1 cellular context compared by ENCODE assay signal in the genomic region with DNA sequence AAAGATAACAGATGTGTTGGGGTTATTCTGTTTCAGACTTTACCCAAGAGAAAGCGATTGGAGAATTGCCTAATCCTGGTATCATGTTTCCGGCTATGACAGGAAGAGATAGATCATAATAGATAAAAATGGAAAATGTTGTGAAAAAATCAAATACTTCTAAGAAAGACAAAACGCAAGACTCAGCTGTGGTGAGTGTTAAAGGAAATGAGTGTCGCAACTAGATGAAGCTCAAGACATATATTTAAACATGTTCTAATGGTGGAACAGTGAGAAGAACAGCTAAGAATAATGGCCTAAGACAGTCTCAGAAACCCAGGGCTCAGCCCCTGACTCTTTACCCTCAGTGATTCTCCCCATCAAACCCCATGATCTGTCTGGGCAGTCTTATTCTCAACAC.
TF ChIP-seq lines count a peak whose summit lies in the region.

No MANE protein-coding gene starts in this region.

TF ChIP-seq in K562, 482 proteins besides CTCF, POLR2A, EP300 and RAD21 (continued from another document and continues in another):
- TF ChIP-seq ZC3H4 (CRISPR knock-in tag; IDR thresholded peaks at IDR 0.05; ENCODE audit: borderline replicate concordance) (no peak), PHB (CRISPR knock-in tag; IDR thresholded peaks at IDR 0.05) (no peak), ZNF12 (CRISPR knock-in tag; IDR thresholded peaks at IDR 0.05) (no peak), ZNF217 (CRISPR knock-in tag; IDR thresholded peaks at IDR 0.05) (no peak), POLR2H (tag; IDR thresholded peaks at IDR 0.05; ENCODE audit: low read depth) (peak; percentile 84), EP400 (IDR thresholded peaks at IDR 0.05) (peak; percentile 32; the same call in 1 of the 2 replicates), ZNF444 (CRISPR knock-in tag; IDR thresholded peaks at IDR 0.05) (no peak), TRIM24 (IDR thresholded peaks at IDR 0.05) (peak; percentile 79 to 90), ATF1 (CRISPR knock-in tag; IDR thresholded peaks at IDR 0.05) (no peak), ATF1 (tag; IDR thresholded peaks at IDR 0.05) (peak; percentile 41; the same call in 1 of the 2 replicates), ZNF408 (CRISPR knock-in tag; IDR thresholded peaks at IDR 0.05; ENCODE audit: low read depth) (no peak), RUNX1 (IDR thresholded peaks at IDR 0.05; ENCODE audit: low read depth) (no peak), CEBPB (tag; IDR thresholded peaks at IDR 0.05) (peak; percentile 96), GATA2 (CRISPR knock-in tag; IDR thresholded peaks at IDR 0.05) (peak; percentile 22; the same call in 1 of the 2 replicates), ZNF253 (CRISPR knock-in tag; conservative IDR thresholded peaks at IDR 0.05) (no peak), E2F5 (CRISPR knock-in tag; IDR thresholded peaks at IDR 0.05) (no peak), PTTG1 (tag; IDR thresholded peaks at IDR 0.05; ENCODE audit: low read depth) (no peak), SMARCE1 (IDR thresholded peaks at IDR 0.05) (peak; percentile 84; the same call in 1 of the 2 replicates), MEIS2 (IDR thresholded peaks at IDR 0.05; ENCODE audit: partially characterized antibody) (peak; percentile 79), C11orf30 (IDR thresholded peaks at IDR 0.05; ENCODE audit: low read depth) (no peak), SETDB1 (IDR thresholded peaks at IDR 0.05; ENCODE audit: low read length) (no peak), GTF2E2 (tag; IDR thresholded peaks at IDR 0.05) (no peak), ZNF589 (CRISPR knock-in tag; IDR thresholded peaks at IDR 0.05; ENCODE audit: low read depth) (peak; percentile 84), BCOR (IDR thresholded peaks at IDR 0.05) (no peak), DMBX1 (CRISPR knock-in tag; IDR thresholded peaks at IDR 0.05; ENCODE audit: borderline replicate concordance) (peak; percentile 38; the same call in 1 of the 2 replicates), RCOR1 (IDR thresholded peaks at IDR 0.05; ENCODE audit: borderline replicate concordance in 1 of 2, low read depth in 2 of 2, low read length in 2 of 2) (peak in 1 of 2 experiments; percentile 83; a peak in 2 of 4 replicates), SMC3 (conservative IDR thresholded peaks at IDR 0.05; ENCODE audit: insufficient read depth, low read depth, low read length) (no peak), TCF7L2 (IDR thresholded peaks at IDR 0.05; ENCODE audit: low read depth, low read length) (no peak), PTRF (tag; IDR thresholded peaks at IDR 0.05) (no peak), SMARCC2 (IDR thresholded peaks at IDR 0.05; ENCODE audit: low read depth) (peak; percentile 81), BRF1 (IDR thresholded peaks at IDR 0.05; ENCODE audit: borderline replicate concordance, extremely low read depth, insufficient read length) (no peak), SNAPC5 (CRISPR knock-in tag; IDR thresholded peaks at IDR 0.05) (no peak), TCF3 (CRISPR knock-in tag; IDR thresholded peaks at IDR 0.05) (peak; percentile 50), TAL1 (IDR thresholded peaks at IDR 0.05) (peak; percentile 43), RB1 (IDR thresholded peaks at IDR 0.05; ENCODE audit: low read depth) (no peak)
- TF ChIP-seq, protein P1, sequence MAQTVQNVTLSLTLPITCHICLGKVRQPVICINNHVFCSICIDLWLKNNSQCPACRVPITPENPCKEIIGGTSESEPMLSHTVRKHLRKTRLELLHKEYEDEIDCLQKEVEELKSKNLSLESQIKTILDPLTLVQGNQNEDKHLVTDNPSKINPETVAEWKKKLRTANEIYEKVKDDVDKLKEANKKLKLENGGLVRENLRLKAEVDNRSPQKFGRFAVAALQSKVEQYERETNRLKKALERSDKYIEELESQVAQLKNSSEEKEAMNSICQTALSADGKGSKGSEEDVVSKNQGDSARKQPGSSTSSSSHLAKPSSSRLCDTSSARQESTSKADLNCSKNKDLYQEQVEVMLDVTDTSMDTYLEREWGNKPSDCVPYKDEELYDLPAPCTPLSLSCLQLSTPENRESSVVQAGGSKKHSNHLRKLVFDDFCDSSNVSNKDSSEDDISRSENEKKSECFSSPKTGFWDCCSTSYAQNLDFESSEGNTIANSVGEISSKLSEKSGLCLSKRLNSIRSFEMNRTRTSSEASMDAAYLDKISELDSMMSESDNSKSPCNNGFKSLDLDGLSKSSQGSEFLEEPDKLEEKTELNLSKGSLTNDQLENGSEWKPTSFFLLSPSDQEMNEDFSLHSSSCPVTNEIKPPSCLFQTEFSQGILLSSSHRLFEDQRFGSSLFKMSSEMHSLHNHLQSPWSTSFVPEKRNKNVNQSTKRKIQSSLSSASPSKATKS (CRISPR knock-in tag; IDR thresholded peaks at IDR 0.05), result no peak
- TF ChIP-seq, protein P2, sequence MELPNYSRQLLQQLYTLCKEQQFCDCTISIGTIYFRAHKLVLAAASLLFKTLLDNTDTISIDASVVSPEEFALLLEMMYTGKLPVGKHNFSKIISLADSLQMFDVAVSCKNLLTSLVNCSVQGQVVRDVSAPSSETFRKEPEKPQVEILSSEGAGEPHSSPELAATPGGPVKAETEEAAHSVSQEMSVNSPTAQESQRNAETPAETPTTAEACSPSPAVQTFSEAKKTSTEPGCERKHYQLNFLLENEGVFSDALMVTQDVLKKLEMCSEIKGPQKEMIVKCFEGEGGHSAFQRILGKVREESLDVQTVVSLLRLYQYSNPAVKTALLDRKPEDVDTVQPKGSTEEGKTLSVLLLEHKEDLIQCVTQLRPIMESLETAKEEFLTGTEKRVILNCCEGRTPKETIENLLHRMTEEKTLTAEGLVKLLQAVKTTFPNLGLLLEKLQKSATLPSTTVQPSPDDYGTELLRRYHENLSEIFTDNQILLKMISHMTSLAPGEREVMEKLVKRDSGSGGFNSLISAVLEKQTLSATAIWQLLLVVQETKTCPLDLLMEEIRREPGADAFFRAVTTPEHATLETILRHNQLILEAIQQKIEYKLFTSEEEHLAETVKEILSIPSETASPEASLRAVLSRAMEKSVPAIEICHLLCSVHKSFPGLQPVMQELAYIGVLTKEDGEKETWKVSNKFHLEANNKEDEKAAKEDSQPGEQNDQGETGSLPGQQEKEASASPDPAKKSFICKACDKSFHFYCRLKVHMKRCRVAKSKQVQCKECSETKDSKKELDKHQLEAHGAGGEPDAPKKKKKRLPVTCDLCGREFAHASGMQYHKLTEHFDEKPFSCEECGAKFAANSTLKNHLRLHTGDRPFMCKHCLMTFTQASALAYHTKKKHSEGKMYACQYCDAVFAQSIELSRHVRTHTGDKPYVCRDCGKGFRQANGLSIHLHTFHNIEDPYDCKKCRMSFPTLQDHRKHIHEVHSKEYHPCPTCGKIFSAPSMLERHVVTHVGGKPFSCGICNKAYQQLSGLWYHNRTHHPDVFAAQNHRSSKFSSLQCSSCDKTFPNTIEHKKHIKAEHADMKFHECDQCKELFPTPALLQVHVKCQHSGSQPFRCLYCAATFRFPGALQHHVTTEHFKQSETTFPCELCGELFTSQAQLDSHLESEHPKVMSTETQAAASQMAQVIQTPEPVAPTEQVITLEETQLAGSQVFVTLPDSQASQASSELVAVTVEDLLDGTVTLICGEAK (IDR thresholded peaks at IDR 0.05), result 0 out of 2 replicates have a peak, but pooled peaks have one; percentile 52
- TF ChIP-seq, protein P2 (CRISPR knock-in tag; IDR thresholded peaks at IDR 0.05), result no peak
- TF ChIP-seq, protein P3, sequence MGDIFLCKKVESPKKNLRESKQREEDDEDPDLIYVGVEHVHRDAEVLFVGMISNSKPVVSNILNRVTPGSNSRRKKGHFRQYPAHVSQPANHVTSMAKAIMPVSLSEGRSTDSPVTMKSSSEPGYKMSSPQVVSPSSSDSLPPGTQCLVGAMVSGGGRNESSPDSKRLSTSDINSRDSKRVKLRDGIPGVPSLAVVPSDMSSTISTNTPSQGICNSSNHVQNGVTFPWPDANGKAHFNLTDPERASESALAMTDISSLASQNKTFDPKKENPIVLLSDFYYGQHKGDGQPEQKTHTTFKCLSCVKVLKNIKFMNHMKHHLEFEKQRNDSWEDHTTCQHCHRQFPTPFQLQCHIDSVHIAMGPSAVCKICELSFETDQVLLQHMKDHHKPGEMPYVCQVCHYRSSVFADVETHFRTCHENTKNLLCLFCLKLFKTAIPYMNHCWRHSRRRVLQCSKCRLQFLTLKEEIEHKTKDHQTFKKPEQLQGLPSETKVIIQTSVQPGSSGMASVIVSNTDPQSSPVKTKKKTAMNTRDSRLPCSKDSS (IDR thresholded peaks at IDR 0.05; ENCODE audit: low read depth, partially characterized antibody), result no peak
- TF ChIP-seq, protein P4, sequence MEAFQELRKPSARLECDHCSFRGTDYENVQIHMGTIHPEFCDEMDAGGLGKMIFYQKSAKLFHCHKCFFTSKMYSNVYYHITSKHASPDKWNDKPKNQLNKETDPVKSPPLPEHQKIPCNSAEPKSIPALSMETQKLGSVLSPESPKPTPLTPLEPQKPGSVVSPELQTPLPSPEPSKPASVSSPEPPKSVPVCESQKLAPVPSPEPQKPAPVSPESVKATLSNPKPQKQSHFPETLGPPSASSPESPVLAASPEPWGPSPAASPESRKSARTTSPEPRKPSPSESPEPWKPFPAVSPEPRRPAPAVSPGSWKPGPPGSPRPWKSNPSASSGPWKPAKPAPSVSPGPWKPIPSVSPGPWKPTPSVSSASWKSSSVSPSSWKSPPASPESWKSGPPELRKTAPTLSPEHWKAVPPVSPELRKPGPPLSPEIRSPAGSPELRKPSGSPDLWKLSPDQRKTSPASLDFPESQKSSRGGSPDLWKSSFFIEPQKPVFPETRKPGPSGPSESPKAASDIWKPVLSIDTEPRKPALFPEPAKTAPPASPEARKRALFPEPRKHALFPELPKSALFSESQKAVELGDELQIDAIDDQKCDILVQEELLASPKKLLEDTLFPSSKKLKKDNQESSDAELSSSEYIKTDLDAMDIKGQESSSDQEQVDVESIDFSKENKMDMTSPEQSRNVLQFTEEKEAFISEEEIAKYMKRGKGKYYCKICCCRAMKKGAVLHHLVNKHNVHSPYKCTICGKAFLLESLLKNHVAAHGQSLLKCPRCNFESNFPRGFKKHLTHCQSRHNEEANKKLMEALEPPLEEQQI (IDR thresholded peaks at IDR 0.05), result 0 out of 2 replicates have a peak, but pooled peaks have one; percentile 13
- TF ChIP-seq, protein P5, sequence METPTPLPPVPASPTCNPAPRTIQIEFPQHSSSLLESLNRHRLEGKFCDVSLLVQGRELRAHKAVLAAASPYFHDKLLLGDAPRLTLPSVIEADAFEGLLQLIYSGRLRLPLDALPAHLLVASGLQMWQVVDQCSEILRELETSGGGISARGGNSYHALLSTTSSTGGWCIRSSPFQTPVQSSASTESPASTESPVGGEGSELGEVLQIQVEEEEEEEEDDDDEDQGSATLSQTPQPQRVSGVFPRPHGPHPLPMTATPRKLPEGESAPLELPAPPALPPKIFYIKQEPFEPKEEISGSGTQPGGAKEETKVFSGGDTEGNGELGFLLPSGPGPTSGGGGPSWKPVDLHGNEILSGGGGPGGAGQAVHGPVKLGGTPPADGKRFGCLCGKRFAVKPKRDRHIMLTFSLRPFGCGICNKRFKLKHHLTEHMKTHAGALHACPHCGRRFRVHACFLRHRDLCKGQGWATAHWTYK (CRISPR knock-in tag; IDR thresholded peaks at IDR 0.05), result 0 out of 2 replicates have a peak, but pooled peaks have one; percentile 41
